Comparison of ENCODE assay signal across 8 cellular contexts in the genomic region with DNA sequence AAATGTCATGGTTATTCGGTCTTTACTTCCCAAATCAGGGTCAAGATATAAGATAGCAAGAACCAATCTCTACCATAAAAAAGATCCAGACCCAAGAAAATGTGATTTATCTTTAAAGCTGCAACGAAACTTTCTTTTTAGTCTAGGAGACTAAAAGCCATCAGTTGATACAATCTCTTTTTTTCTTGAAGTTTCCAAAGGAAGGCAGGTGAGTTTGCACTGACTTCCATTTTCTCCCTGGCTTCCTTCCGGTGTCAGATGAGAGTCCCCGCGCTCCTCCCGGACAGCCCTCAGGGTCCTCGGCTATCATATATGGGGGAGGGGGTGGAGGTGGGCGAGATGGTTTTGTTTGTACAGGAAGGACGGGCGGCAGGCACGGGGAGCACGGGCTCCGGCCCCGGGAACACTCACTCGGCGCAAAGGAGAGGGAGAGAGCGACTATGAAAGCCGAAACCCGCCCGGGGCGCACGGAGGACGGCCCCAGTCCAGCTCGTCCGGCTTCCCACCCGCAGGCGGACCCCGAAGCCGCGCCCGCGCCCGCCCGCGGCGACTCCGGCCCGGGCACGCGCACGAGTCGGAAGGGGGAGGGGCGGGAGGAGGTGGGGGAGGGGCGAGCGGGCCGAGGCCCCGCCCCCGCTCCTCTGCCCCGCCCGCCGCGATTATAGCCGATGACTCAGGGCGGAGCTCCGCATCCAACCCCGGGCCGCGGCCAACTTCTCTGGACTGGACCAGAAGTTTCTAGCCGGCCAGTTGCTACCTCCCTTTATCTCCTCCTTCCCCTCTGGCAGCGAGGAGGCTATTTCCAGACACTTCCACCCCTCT. TPM values are rescaled to one million over a fixed set of nuclear protein-coding genes. Genes with fewer than 3 reads are reported as not detected.
DNase-seq lines count a peak whose midpoint lies in the region; ATAC-seq, FAIRE-seq and TF ChIP-seq lines count a peak whose summit lies in the region.

A gene (plus strand): TSS at position 689 of the 822 bp plus-strand sequence. CDS start 296 bp downstream, outside the sequence.

- intact Hi-C loops in dendritic cell treated with granulocyte-macrophage colony-stimulating factor and Interleukin-4, amounts not matched to agents 40 ng/mL and 50 ng/mL, for 4 days (cut with micrococcal nuclease): loop anchor here (5.0 kb wide), 1 partner anchor 54 kb away; a partner anchor contains a TSS
- intact Hi-C loops in left lung (cut with DNase I): no loop called here

- H3K36me3 ChIP-seq in left lung: peaks cover 0 to 3% of the 10 kb centered on the region in 2 donors

- H3K4me1 Mint-ChIP-seq in dendritic cell treated with granulocyte-macrophage colony-stimulating factor and Interleukin-4, amounts not matched to agents 40 ng/mL and 50 ng/mL, for 4 days (ENCODE audit: low read depth): peaks cover 42% of the 10 kb centered on the region

- H3K9me3 ChIP-seq in A549 (no peaks in the 10 kb centered on the region), left lung (no peaks in the 10 kb centered on the region)

- peak within 1 kb of the TSS; percentile 79 for H3K4me2 ChIP-seq in A549

- peak; percentile 66 for TF ChIP-seq POLR2A in A549 (IDR thresholded peaks at IDR 0.05; ENCODE audit: low read length)

- CTCF ChIA-PET in A549 (lab: Yijun Ruan, JAX): interaction anchor here (0.6 to 1.3 kb wide), 7 partner anchors 12 to 82 kb away, joined by 3 to 4 read pairs (median 3); no protein-coding TSS in a partner anchor

- H3K4me3 ChIP-seq in A549 (peak within 1 kb of the TSS; percentile 88), left lung (peak within 1 kb of the TSS; percentile 83 to 84)

- peaks cover 6% of the 10 kb centered on the region for H3K36me3 Mint-ChIP-seq in dendritic cell treated with granulocyte-macrophage colony-stimulating factor and Interleukin-4, amounts not matched to agents 40 ng/mL and 50 ng/mL, for 4 days (ENCODE audit: low read depth)

- H3K27ac Mint-ChIP-seq in dendritic cell treated with granulocyte-macrophage colony-stimulating factor and Interleukin-4, amounts not matched to agents 40 ng/mL and 50 ng/mL, for 4 days: peak within 1 kb of the TSS; percentile 92

- no peak for TF ChIP-seq CTCF in A549 (IDR thresholded peaks at IDR 0.05)
- no peak for TF ChIP-seq CTCF in left lung (IDR thresholded peaks at IDR 0.05)

- ATAC-seq in A549 (peak; percentile 79), GM18511 (IDR thresholded peaks at IDR 0.05; ENCODE audit: unreplicated experiment) (peak; percentile 77), HG03045 (IDR thresholded peaks at IDR 0.05; ENCODE audit: unreplicated experiment) (peak; percentile 79), left lung (peak; percentile 90)

- peaks cover 0 to 19% of the 10 kb centered on the region in 2 donors for H3K27me3 ChIP-seq in left lung

- peaks cover 8% of the 10 kb centered on the region for H3K9me3 Mint-ChIP-seq in dendritic cell treated with granulocyte-macrophage colony-stimulating factor and Interleukin-4, amounts not matched to agents 40 ng/mL and 50 ng/mL, for 4 days

- peaks cover 19% of the 10 kb centered on the region for H3K27me3 Mint-ChIP-seq in dendritic cell treated with granulocyte-macrophage colony-stimulating factor and Interleukin-4, amounts not matched to agents 40 ng/mL and 50 ng/mL, for 4 days

- 8% methylated on average over 23 of the region's 60 CpGs for WGBS in A549 (ENCODE audit: missing lambda C conversion rate)

- no peak for FAIRE-seq in A549 (lab: Jason Lieb, UNC)

- TF ChIP-seq RAD21 in A549 (conservative IDR thresholded peaks at IDR 0.05 in 1 of 2, IDR thresholded peaks at IDR 0.05 in 1 of 2): no peak; a peak in 1 of 5 replicates

- DNase-seq in A549 (ENCODE audit: low read depth in 1 of 2, low spot score in 1 of 2): peak; percentile 80 to 88
- DNase-seq in NCI-H526 (lab: John Stamatoyannopoulos, UW): peak; percentile 57 to 79
- peak; percentile 66 to 69 for DNase-seq in activated CD4-positive, alpha-beta T cell treated with anti-CD3 and anti-CD28 coated beads, Interleukin-2, amount 50 U/mL, for 4 hours
- peak; percentile 96 to 97 for DNase-seq in left lung
- DNase-seq in stimulated activated CD4-positive, alpha-beta T cell treated with anti-CD3 and anti-CD28 coated beads, Interleukin-2, amount 100 ng/mL, for 4 hours (ENCODE audit: low read depth): peak; percentile 69

- peak within 1 kb of the TSS; percentile 97 for H3K4me3 Mint-ChIP-seq in dendritic cell treated with granulocyte-macrophage colony-stimulating factor and Interleukin-4, amounts not matched to agents 40 ng/mL and 50 ng/mL, for 4 days

- peak within 1 kb of the TSS; percentile 89 to 96 for H3K27ac ChIP-seq in A549
- H3K27ac ChIP-seq in left lung: peak within 1 kb of the TSS; percentile 92 to 99

- TF ChIP-seq EP300 in A549 (IDR thresholded peaks at IDR 0.05): no peak; a peak in 1 of 5 replicates

- POLR2A ChIA-PET in A549 (lab: Yijun Ruan, JAX): interaction anchor here (0.5 to 1.4 kb wide), 24 partner anchors 8 to 222 kb away, joined by 3 to 17 read pairs (median 4); a partner anchor contains a TSS

- H3K4me1 ChIP-seq in A549: peaks cover 27% of the 10 kb centered on the region
- peaks cover 26 to 38% of the 10 kb centered on the region in 2 donors for H3K4me1 ChIP-seq in left lung

TF ChIP-seq in A549, 52 proteins besides CTCF, POLR2A, EP300 and RAD21 (continues in another document):
- TF ChIP-seq NPAS2 (CRISPR knock-in tag; IDR thresholded peaks at IDR 0.05; ENCODE audit: borderline replicate concordance) (no peak), MAZ (IDR thresholded peaks at IDR 0.05; ENCODE audit: borderline replicate concordance, low read depth, low read length) (0 out of 2 replicates have a peak, but pooled peaks have one; percentile 26), GATA3 (IDR thresholded peaks at IDR 0.05; ENCODE audit: borderline replicate concordance) (0 out of 2 replicates have a peak, but pooled peaks have one; percentile 11), MAFK (IDR thresholded peaks at IDR 0.05; ENCODE audit: partially characterized antibody) (no peak), EHMT2 (IDR thresholded peaks at IDR 0.05; ENCODE audit: low read depth) (no peak), JUN (IDR thresholded peaks at IDR 0.05) (peak; percentile 66 to 92; a peak in 3 of 5 replicates), TP53 (CRISPR knock-in tag; IDR thresholded peaks at IDR 0.05) (no peak), MYC (IDR thresholded peaks at IDR 0.05; ENCODE audit: borderline replicate concordance, low read length) (no peak), HOXB13 (CRISPR knock-in tag; IDR thresholded peaks at IDR 0.05; ENCODE audit: low read depth) (no peak), RCOR1 (IDR thresholded peaks at IDR 0.05; ENCODE audit: low read depth, low read length) (no peak), RFX5 (IDR thresholded peaks at IDR 0.05) (no peak), PHF8 (IDR thresholded peaks at IDR 0.05; ENCODE audit: borderline replicate concordance, low read depth) (peak; percentile 85; the same call in 1 of the 2 replicates), NR3C1 (IDR thresholded peaks at IDR 0.05) (no peak), ESRRA (IDR thresholded peaks at IDR 0.05; ENCODE audit: borderline replicate concordance, low read length) (no peak), TFCP2L1 (CRISPR knock-in tag; IDR thresholded peaks at IDR 0.05) (no peak), ZSCAN20 (CRISPR knock-in tag; IDR thresholded peaks at IDR 0.05) (no peak), CBX2 (IDR thresholded peaks at IDR 0.05; ENCODE audit: borderline replicate concordance, low read depth) (no peak), CBX8 (IDR thresholded peaks at IDR 0.05) (no peak), CHD2 (IDR thresholded peaks at IDR 0.05; ENCODE audit: low read length, partially characterized antibody) (peak; percentile 68), NFE2L2 (conservative IDR thresholded peaks at IDR 0.05; ENCODE audit: low read length) (no peak), BHLHE40 (IDR thresholded peaks at IDR 0.05; ENCODE audit: low read depth, low read length) (no peak), CEBPB (IDR thresholded peaks at IDR 0.05) (no peak), CHD4 (IDR thresholded peaks at IDR 0.05; ENCODE audit: borderline replicate concordance) (no peak), FOSL2 (IDR thresholded peaks at IDR 0.05) (no peak), FOSL2 (CRISPR knock-in tag; IDR thresholded peaks at IDR 0.05) (peak; percentile 83), ZFP36 (IDR thresholded peaks at IDR 0.05; ENCODE audit: borderline replicate concordance, partially characterized antibody) (no peak)
- TF ChIP-seq, protein P1, sequence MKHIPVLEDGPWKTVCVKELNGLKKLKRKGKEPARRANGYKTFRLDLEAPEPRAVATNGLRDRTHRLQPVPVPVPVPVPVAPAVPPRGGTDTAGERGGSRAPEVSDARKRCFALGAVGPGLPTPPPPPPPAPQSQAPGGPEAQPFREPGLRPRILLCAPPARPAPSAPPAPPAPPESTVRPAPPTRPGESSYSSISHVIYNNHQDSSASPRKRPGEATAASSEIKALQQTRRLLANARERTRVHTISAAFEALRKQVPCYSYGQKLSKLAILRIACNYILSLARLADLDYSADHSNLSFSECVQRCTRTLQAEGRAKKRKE (CRISPR knock-in tag; IDR thresholded peaks at IDR 0.05; ENCODE audit: low read depth): no peak
- TF ChIP-seq, protein P2, sequence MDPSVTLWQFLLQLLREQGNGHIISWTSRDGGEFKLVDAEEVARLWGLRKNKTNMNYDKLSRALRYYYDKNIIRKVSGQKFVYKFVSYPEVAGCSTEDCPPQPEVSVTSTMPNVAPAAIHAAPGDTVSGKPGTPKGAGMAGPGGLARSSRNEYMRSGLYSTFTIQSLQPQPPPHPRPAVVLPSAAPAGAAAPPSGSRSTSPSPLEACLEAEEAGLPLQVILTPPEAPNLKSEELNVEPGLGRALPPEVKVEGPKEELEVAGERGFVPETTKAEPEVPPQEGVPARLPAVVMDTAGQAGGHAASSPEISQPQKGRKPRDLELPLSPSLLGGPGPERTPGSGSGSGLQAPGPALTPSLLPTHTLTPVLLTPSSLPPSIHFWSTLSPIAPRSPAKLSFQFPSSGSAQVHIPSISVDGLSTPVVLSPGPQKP (IDR thresholded peaks at IDR 0.05; ENCODE audit: low read depth, low read length): no peak
- TF ChIP-seq, protein P3, sequence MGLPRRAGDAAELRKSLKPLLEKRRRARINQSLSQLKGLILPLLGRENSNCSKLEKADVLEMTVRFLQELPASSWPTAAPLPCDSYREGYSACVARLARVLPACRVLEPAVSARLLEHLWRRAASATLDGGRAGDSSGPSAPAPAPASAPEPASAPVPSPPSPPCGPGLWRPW (IDR thresholded peaks at IDR 0.05): no peak

RNA-seq across cellular contexts. Expression of the gene that starts here (rescaled TPM):
- polyA plus RNA-seq in A549 (2011; rRNA removed): 10.7 and 18.3 TPM in 2 replicates
- polyA plus RNA-seq in A549 (2012; cell fraction: cytosol; rRNA removed): 19.0 and 26.0 TPM in 2 replicates
- 43.7 and 44.6 TPM in 2 replicates for polyA plus RNA-seq in A549 (2012; cell fraction: nucleus; rRNA removed)
- 50.0 to 58.4 TPM (median 57.4 TPM) in 3 replicates for polyA plus RNA-seq in A549 (2017; fragmentation: RNase III; extraction: RNeasy Plus Mini Kit Qiagen cat#74134 plus additional on column Dnase treatment)
- polyA minus RNA-seq in A549 (2011; rRNA and poly(A)+ RNA removed): 11.6 TPM in 2 replicates
- total RNA-seq in left lung: 10 to 100 TPM; 43.1 to 49.9 TPM

Comparison
In these comparisons a context has a peak if more than half of its experiments do, and no peak if none do; other contexts are left out.
1. Peak in every context shown above with its lines: DNase-seq, ATAC-seq, H3K4me3 ChIP-seq and H3K27ac ChIP-seq.